35 cellular contexts compared by ENCODE assay signal in the genomic region with DNA sequence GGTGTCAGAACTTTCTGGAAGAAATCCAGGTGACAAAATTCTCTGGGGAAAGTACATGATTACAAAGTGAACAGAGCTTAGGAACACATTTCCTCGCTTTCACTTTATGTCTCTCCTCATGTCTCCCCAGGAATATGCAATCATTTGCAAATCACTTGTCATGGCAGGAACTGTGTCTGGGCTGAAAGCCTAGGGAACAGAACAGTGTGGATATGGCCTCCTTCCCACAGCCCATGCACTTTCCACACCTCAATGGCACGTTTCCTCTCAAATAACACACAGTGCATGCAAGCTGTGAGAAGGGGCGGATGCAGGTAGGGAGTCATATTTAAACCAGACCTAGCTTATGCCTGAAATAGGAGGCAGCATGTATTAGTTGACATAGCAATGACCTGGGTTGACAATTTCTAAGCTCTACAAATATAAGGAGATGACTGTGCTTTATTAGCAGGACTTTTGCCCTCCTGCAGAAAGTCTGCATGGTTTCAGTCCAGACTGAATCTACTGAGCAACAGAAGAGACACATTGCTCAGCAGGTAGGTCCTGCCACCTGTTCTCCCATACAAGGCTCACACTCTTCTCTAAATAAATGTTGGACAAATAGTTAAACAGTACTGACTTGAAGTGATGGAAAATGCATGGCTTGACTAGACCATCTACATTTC.
"Had no signal": no experiment of that assay in that cellular context is flagged by ENCODE, and none has a peak within 500 bp of the region (broad histone marks: within the 10 kb centered on the region; RNA-seq: fewer than 3 reads in every experiment).

No MANE protein-coding gene starts in this region.

- H3K27ac Mint-ChIP-seq: activated CD4-positive, alpha-beta memory T cell treated with anti-CD3 and anti-CD28 coated beads, Interleukin-2, amount 10 ng/mL, durations not matched to agents 7 days and 5 days; activated CD8-positive, alpha-beta memory T cell treated with anti-CD3 and anti-CD28 coated beads, Interleukin-2, amount 10 ng/mL, durations not matched to agents 7 days and 5 days; activated naive CD8-positive, alpha-beta T cell treated with anti-CD3 and anti-CD28 coated beads for 36 hours; T-cell had no signal

- H3K4me3 ChIP-seq: cardiac muscle cell, PC-9 had no signal

- H3K27ac ChIP-seq: brain microvascular endothelial cell, cardiac muscle cell, KMS-11, PC-9, RWPE1, WERI-Rb-1 had no signal

- H3K4me3 Mint-ChIP-seq: activated CD4-positive, alpha-beta memory T cell treated with anti-CD3 and anti-CD28 coated beads, Interleukin-2, amount 10 ng/mL, durations not matched to agents 7 days and 5 days; activated CD8-positive, alpha-beta memory T cell treated with anti-CD3 and anti-CD28 coated beads, Interleukin-2, amount 10 ng/mL, durations not matched to agents 7 days and 5 days; activated naive CD8-positive, alpha-beta T cell treated with anti-CD3 and anti-CD28 coated beads for 36 hours; central memory CD8-positive, alpha-beta T cell; T-cell had no signal

- ATAC-seq: activated CD8-positive, alpha-beta memory T cell treated with anti-CD3 and anti-CD28 coated beads, Interleukin-2, amount 10 ng/mL, durations not matched to agents 7 days and 5 days; Right ventricle myocardium inferior; SK-N-SH treated with all-trans-retinoic acid at 6 μM for 48 hours; T-cell had no signal

- H3K27me3 Mint-ChIP-seq: activated CD4-positive, alpha-beta memory T cell treated with anti-CD3 and anti-CD28 coated beads, Interleukin-2, amount 10 ng/mL, durations not matched to agents 7 days and 5 days; activated CD8-positive, alpha-beta memory T cell treated with anti-CD3 and anti-CD28 coated beads, Interleukin-2, amount 10 ng/mL, durations not matched to agents 7 days and 5 days; activated naive CD8-positive, alpha-beta T cell treated with anti-CD3 and anti-CD28 coated beads for 36 hours; central memory CD8-positive, alpha-beta T cell; T-cell had no signal

- H3K27me3 ChIP-seq: brain microvascular endothelial cell, cardiac muscle cell had no signal

- DNase-seq: activated CD4-positive, alpha-beta memory T cell treated with anti-CD3 and anti-CD28 coated beads, Interleukin-2, amount 10 ng/mL, durations not matched to agents 7 days and 5 days; activated CD4-positive, alpha-beta T cell treated with anti-CD3 and anti-CD28 coated beads for 1 hour; activated CD4-positive, alpha-beta T cell treated with anti-CD3 and anti-CD28 coated beads for 48 hours; activated CD4-positive, CD25-positive, alpha-beta regulatory T cell; activated CD8-positive, alpha-beta memory T cell treated with anti-CD3 and anti-CD28 coated beads for 24 hours; activated CD8-positive, alpha-beta memory T cell treated with anti-CD3 and anti-CD28 coated beads, Interleukin-2, amount 10 ng/mL, durations not matched to agents 7 days and 5 days; activated CD8-positive, alpha-beta memory T cell treated with anti-CD3 and anti-CD28 coated beads, Interleukin-2, amount 50 U/mL, for 48 hours; activated effector memory CD4-positive, alpha-beta T cell treated with Interleukin-2 at 50 U/mL for 16 hours; activated naive CD4-positive, alpha-beta T cell treated with anti-CD3 and anti-CD28 coated beads, Interleukin-2, amount 50 U/mL, for 16 hours; activated naive CD8-positive, alpha-beta T cell treated with anti-CD3 and anti-CD28 coated beads for 36 hours; activated T-cell treated with anti-CD3 and anti-CD28 coated beads, Interleukin-2, amount 50 U/mL, for 48 hours; amniotic stem cell; aorta; brain microvascular endothelial cell; MM.1S; MV-4-11; NCI-H1092; NCI-H1436 treated with DMSO at 0.1 percent for 48 hours; NCI-H1930; NCI-H2081 treated with DMSO at 0.1 percent for 48 hours; NCI-H226; NCI-H446 treated with DMSO at 0.1 percent for 48 hours; NCI-H524; PC-9; SIG-M5; T-cell; T-helper 2 cell; T-helper 9 cell; WERI-Rb-1 had no signal

- H3K4me1 Mint-ChIP-seq: activated CD4-positive, alpha-beta memory T cell treated with anti-CD3 and anti-CD28 coated beads, Interleukin-2, amount 10 ng/mL, durations not matched to agents 7 days and 5 days; activated CD8-positive, alpha-beta memory T cell treated with anti-CD3 and anti-CD28 coated beads, Interleukin-2, amount 10 ng/mL, durations not matched to agents 7 days and 5 days; activated naive CD8-positive, alpha-beta T cell treated with anti-CD3 and anti-CD28 coated beads for 36 hours; central memory CD8-positive, alpha-beta T cell; T-cell had no signal

- H3K36me3 ChIP-seq: brain microvascular endothelial cell, cardiac muscle cell, WERI-Rb-1 had no signal

- H3K36me3 Mint-ChIP-seq: activated CD8-positive, alpha-beta memory T cell treated with anti-CD3 and anti-CD28 coated beads, Interleukin-2, amount 10 ng/mL, durations not matched to agents 7 days and 5 days; activated naive CD8-positive, alpha-beta T cell treated with anti-CD3 and anti-CD28 coated beads for 36 hours; T-cell had no signal
